ENCODE assay signal across 11 cellular contexts in the genomic region with DNA sequence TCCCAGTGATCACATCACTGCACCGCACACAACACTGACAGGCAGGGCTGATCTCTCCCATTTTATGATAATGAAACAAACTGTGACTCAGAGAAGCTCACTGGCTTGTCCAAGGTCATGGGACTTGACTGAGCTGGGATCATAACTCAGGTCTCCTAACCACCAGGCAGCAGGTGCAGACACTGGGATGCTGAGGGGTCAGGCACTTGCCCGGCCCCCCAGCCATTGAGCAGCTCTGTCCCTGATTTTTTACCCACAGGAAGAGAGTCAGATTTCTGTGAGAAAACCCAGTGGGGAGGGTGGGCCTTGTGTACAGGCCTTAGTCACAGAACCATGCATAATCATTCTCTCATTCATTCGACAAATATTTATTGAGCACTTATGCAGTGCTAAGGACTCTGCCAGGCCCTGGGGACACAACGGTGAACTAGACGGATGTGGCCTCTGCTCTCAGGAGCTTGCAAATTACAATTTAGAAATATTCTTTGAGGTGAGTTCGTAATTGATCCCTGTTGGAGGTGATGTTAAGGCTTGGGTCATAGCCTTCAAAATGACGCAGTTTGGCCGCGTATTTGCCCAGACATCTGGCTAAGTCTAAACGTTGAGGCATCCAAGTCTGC. TPM values are rescaled to one million over a fixed set of nuclear protein-coding genes. Genes with fewer than 3 reads are reported as not detected.
DNase-seq lines count a peak whose midpoint lies in the region; ATAC-seq, FAIRE-seq and TF ChIP-seq lines count a peak whose summit lies in the region.
"Had no signal": no experiment of that assay in that cellular context is flagged by ENCODE, and none has a peak within 500 bp of the region (broad histone marks: within the 10 kb centered on the region; RNA-seq: fewer than 3 reads in every experiment).

No MANE protein-coding gene starts in this region.

- ATAC-seq in DND-41 (ENCODE audit: insufficient read depth, low read depth) (peak; percentile 17; the same call in 1 of the 3 replicates), K562 (peak; percentile 47), HG03432 (IDR thresholded peaks at IDR 0.05; ENCODE audit: unreplicated experiment) (no peak)

- TF ChIP-seq CTCF in DND-41 (IDR thresholded peaks at IDR 0.05; ENCODE audit: borderline replicate concordance, extremely low read depth, low read length, poor library complexity, severe bottlenecking): no peak
- no peak for TF ChIP-seq CTCF in K562 (IDR thresholded peaks at IDR 0.05 in 2 of 3, conservative IDR thresholded peaks at IDR 0.05 in 1 of 3; ENCODE audit: insufficient read depth in 2 of 3, low read depth in 1 of 3, low read length in 3 of 3)
- TF ChIP-seq CTCF in nephron (IDR thresholded peaks at IDR 0.05; ENCODE audit: unreplicated experiment in 3 of 3): no peak

- in situ Hi-C loops in K562 (cut with MboI): no loop called here

- POLR2A ChIA-PET in K562 (lab: Yijun Ruan, JAX): interaction anchor here (1.2 to 3.7 kb wide), 2 partner anchors 11 to 24 kb away, joined by 3 to 20 read pairs; no protein-coding TSS in a partner anchor

- no peak overlapping the region for H3K9ac ChIP-seq in DND-41 (ENCODE audit: low read depth, low read length)
- H3K9ac ChIP-seq in K562 (ENCODE audit: insufficient read depth in 1 of 2, low read depth in 2 of 2, low read length in 2 of 2): no peak overlapping the region

- peaks cover 5% of the 10 kb centered on the region for H3K27me3 Mint-ChIP-seq in nephron (ENCODE audit: low read depth)
- H3K27me3 Mint-ChIP-seq: CD4-positive, alpha-beta T cell had no signal

- H3K36me3 ChIP-seq in DND-41 (ENCODE audit: insufficient read depth, low read length): no peaks in the 10 kb centered on the region
- no peaks in the 10 kb centered on the region for H3K36me3 ChIP-seq in MG63
- no peaks in the 10 kb centered on the region for H3K36me3 ChIP-seq in K562 (ENCODE audit: control insufficient read depth, insufficient read depth, low read length)

- no peak overlapping the region for H3K4me2 ChIP-seq in DND-41 (ENCODE audit: insufficient read depth, low read length)
- H3K4me2 ChIP-seq in K562 (ENCODE audit: insufficient read depth, low read length): no peak overlapping the region

- H4K20me1 ChIP-seq in DND-41 (ENCODE audit: insufficient read depth, low read length): no peaks in the 10 kb centered on the region
- no peaks in the 10 kb centered on the region for H4K20me1 ChIP-seq in K562 (replicated peaks; ENCODE audit: control insufficient read depth, insufficient read depth, low read length)

- H3K9me1 ChIP-seq in K562 (ENCODE audit: control insufficient read depth, insufficient read depth, low read length): no peaks in the 10 kb centered on the region

- FAIRE-seq in K562 (lab: Jason Lieb, UNC): peak; percentile 59

- BruUV-seq in K562 (replicated peaks; lab: Mats Ljungman, UMichigan): no TSS peak

- H3K36me3 Mint-ChIP-seq in nephron (ENCODE audit: low read depth): no peaks in the 10 kb centered on the region

- no peaks in the 10 kb centered on the region for H3K27me3 ChIP-seq in DND-41 (ENCODE audit: insufficient read depth, low read length, poor library complexity)
- no peaks in the 10 kb centered on the region for H3K27me3 ChIP-seq in MG63
- no peaks in the 10 kb centered on the region for H3K27me3 ChIP-seq in K562 (ENCODE audit: control insufficient read depth in 2 of 2, insufficient read depth in 2 of 2, low read length in 2 of 2)

- 63% methylated on average over 10 of the region's 10 CpGs for WGBS in K562 (ENCODE audit: insufficient coverage, low coverage, missing lambda C conversion rate)

- H3K27ac ChIP-seq in DND-41 (ENCODE audit: low read length): no peak overlapping the region
- H3K27ac ChIP-seq in K562 (ENCODE audit: extremely low read depth, low read depth, low read length): no peak overlapping the region

- DNase-seq in DND-41 (no peak), MG63 (peak; percentile 51), K562 (ENCODE audit: extremely low read depth in 1 of 4, low spot score in 3 of 4) (peak in 2 of 4 experiments; percentile 38), SK-N-DZ (ENCODE audit: low spot score) (no peak), dedifferentiated amniotic fluid mesenchymal stem cell (ENCODE audit: extremely low spot score) (no peak)
- no peak for DNase-seq in central memory CD4-positive, alpha-beta T cell
- DNase-seq: activated CD4-positive, CD25-positive, alpha-beta regulatory T cell treated with anti-CD3 and anti-CD28 coated beads, Interleukin-2, amount 50 U/mL, for 72 hours; CD4-positive, alpha-beta T cell; midbrain had no signal

- H3K4me1 ChIP-seq in DND-41 (ENCODE audit: insufficient read depth, low read length) (peaks cover 12% of the 10 kb centered on the region), K562 (replicated peaks in 1 of 2; ENCODE audit: control insufficient read depth in 2 of 2, insufficient read depth in 2 of 2, low read length in 2 of 2) (peaks cover 17 to 41% of the 10 kb centered on the region in 2 experiments)

- no peaks in the 10 kb centered on the region for H3K79me2 ChIP-seq in DND-41 (ENCODE audit: insufficient read depth, low read length)
- no peaks in the 10 kb centered on the region for H3K79me2 ChIP-seq in K562 (ENCODE audit: control insufficient read depth, insufficient read depth, low read length)

- no peak for TF ChIP-seq POLR2A in K562 (conservative IDR thresholded peaks at IDR 0.05)

- H2AFZ ChIP-seq in DND-41 (ENCODE audit: low read depth, low read length): no peak overlapping the region
- no peak overlapping the region for H2AFZ ChIP-seq in K562 (ENCODE audit: low read depth, low read length)

- no peaks in the 10 kb centered on the region for H3K9me3 Mint-ChIP-seq in nephron

- no peaks in the 10 kb centered on the region for H3K9me3 ChIP-seq in DND-41 (ENCODE audit: insufficient read depth, low read length, severe bottlenecking)
- H3K9me3 ChIP-seq in MG63: no peaks in the 10 kb centered on the region; the same call in 1 of the 2 replicates
- H3K9me3 ChIP-seq in K562 (replicated peaks; ENCODE audit: control insufficient read depth, insufficient read depth, low read depth, low read length): no peaks in the 10 kb centered on the region

- no peak overlapping the region for H3K4me3 Mint-ChIP-seq in nephron
- H3K4me3 Mint-ChIP-seq: CD4-positive, alpha-beta T cell had no signal

- intact Hi-C loops in K562 (cut with micrococcal nuclease): no loop called here

- H3K4me1 Mint-ChIP-seq in nephron: peaks cover 8% of the 10 kb centered on the region

- no peak overlapping the region for H3K4me3 ChIP-seq in DND-41 (ENCODE audit: low read depth in 1 of 2, low read length in 2 of 2)
- H3K4me3 ChIP-seq in MG63: no peak overlapping the region
- no peak overlapping the region for H3K4me3 ChIP-seq in K562

- H3K27ac Mint-ChIP-seq in nephron: peak overlapping the region in 2 of 3 experiments; percentile 65 to 90
- H3K27ac Mint-ChIP-seq: CD4-positive, alpha-beta T cell had no signal

- TF ChIP-seq RAD21 in K562 (CRISPR knock-in tag; conservative IDR thresholded peaks at IDR 0.05 in 1 of 2, IDR thresholded peaks at IDR 0.05 in 1 of 2): no peak

- no peak for TF ChIP-seq EP300 in K562 (IDR thresholded peaks at IDR 0.05; ENCODE audit: low read length)

- CTCF ChIA-PET in K562 (lab: Yijun Ruan, JAX; ENCODE audit: low intra/inter-chr PET ratio): no interaction called here

TF ChIP-seq in K562, 482 proteins besides CTCF, POLR2A, EP300 and RAD21 (continues in another document):
- TF ChIP-seq FOXO4 (CRISPR knock-in tag; IDR thresholded peaks at IDR 0.05) (no peak), LCOR (CRISPR knock-in tag; IDR thresholded peaks at IDR 0.05) (no peak), SMAD3 (CRISPR knock-in tag; conservative IDR thresholded peaks at IDR 0.05) (no peak), CREM (IDR thresholded peaks at IDR 0.05; ENCODE audit: low read depth) (no peak), MEIS2 (IDR thresholded peaks at IDR 0.05; ENCODE audit: partially characterized antibody) (peak; percentile 42), SMARCC2 (IDR thresholded peaks at IDR 0.05; ENCODE audit: low read depth) (no peak), ZNF12 (CRISPR knock-in tag; IDR thresholded peaks at IDR 0.05) (no peak)

RNA-seq across cellular contexts. Expression of gene TGFBR1, which starts 54.5 kb away (rescaled TPM):
- 19.1 and 29.4 TPM in 2 replicates for total RNA-seq in MG63 (2014; rRNA removed; shearing (Covaris generic); ENCODE audit: low replicate concordance)
- total RNA-seq in K562 (2011; cell fraction: chromatin; rRNA removed; ENCODE audit: low replicate concordance): 128 and 138 TPM in 2 replicates
- total RNA-seq in K562 (2011; cell fraction: nucleolus; rRNA removed): 54.0 and 59.5 TPM in 2 replicates
- total RNA-seq in K562 (2011; cell fraction: nucleoplasm; rRNA removed): 105 and 166 TPM in 2 replicates
- total RNA-seq in K562 (2014; rRNA removed): 22.0 and 23.8 TPM in 2 replicates
- 43.7 and 52.6 TPM in 2 replicates for total RNA-seq in K562 (2014; rRNA removed; fragmentation: Illumina TruSeq; extraction: Trizol)
- 39.6 and 42.7 TPM in 2 replicates for total RNA-seq in K562 (2015; rRNA removed; fragmentation: Illumina TruSeq; extraction: Trizol)
- 47.1 and 51.9 TPM in 2 replicates for total RNA-seq in K562 (2021)
- 60.6 and 62.4 TPM in 2 replicates for polyA plus RNA-seq in K562 (2011; rRNA removed)
- 26.0 and 33.7 TPM in 2 replicates for polyA plus RNA-seq in K562 (2011; cell fraction: cytosol; rRNA removed)
- 34.5 and 36.0 TPM in 2 replicates for polyA plus RNA-seq in K562 (2011; cell fraction: nucleus; rRNA removed)
- 21.8 and 26.0 TPM in 2 replicates for polyA plus RNA-seq in K562 (2012)
- polyA plus RNA-seq in K562 (2014; fragmentation: Illumina TruSeq; extraction: Trizol): 21.0 and 22.9 TPM in 2 replicates
- 10 to 100 TPM; 15.9 to 57.6 TPM for polyA plus RNA-seq in K562 (2014; fragmentation: Nextera tagmentation; extraction: Ambion mirVana)
- 14.0 and 15.5 TPM in 2 replicates for polyA plus RNA-seq in K562 (2014; rRNA removed)
- polyA minus RNA-seq in K562 (2011; rRNA and poly(A)+ RNA removed): 200 and 204 TPM in 2 replicates
- 71.2 and 76.9 TPM in 2 replicates for polyA minus RNA-seq in K562 (2011; cell fraction: cytosol; rRNA and poly(A)+ RNA removed)
- polyA minus RNA-seq in K562 (2011; cell fraction: nucleus; rRNA and poly(A)+ RNA removed): 21.1 and 40.8 TPM in 2 replicates
- polyA plus RNA-seq in SK-N-DZ (2014; cell fraction: cytosol; rRNA removed): 24.6 and 24.7 TPM in 2 replicates
- polyA plus RNA-seq in SK-N-DZ (2014; cell fraction: nucleus; rRNA removed): 13.3 and 15.2 TPM in 2 replicates
